In genomic region chr18:26226229-26227050, GRCh38 we compare ENCODE assay signal across 8 cellular contexts. TPM values are rescaled to one million over a fixed set of nuclear protein-coding genes. Genes with fewer than 3 reads are reported as not detected.
A peak's percentile ranks its signal among the peaks of the same experiment; 100 is the strongest.
DNase-seq lines count a peak whose midpoint lies in the region; ATAC-seq and TF ChIP-seq lines count a peak whose summit lies in the region.

A gene with protein sequence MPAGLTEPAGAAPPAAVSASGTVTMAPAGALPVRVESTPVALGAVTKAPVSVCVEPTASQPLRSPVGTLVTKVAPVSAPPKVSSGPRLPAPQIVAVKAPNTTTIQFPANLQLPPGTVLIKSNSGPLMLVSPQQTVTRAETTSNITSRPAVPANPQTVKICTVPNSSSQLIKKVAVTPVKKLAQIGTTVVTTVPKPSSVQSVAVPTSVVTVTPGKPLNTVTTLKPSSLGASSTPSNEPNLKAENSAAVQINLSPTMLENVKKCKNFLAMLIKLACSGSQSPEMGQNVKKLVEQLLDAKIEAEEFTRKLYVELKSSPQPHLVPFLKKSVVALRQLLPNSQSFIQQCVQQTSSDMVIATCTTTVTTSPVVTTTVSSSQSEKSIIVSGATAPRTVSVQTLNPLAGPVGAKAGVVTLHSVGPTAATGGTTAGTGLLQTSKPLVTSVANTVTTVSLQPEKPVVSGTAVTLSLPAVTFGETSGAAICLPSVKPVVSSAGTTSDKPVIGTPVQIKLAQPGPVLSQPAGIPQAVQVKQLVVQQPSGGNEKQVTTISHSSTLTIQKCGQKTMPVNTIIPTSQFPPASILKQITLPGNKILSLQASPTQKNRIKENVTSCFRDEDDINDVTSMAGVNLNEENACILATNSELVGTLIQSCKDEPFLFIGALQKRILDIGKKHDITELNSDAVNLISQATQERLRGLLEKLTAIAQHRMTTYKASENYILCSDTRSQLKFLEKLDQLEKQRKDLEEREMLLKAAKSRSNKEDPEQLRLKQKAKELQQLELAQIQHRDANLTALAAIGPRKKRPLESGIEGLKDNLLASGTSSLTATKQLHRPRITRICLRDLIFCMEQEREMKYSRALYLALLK (plus strand): TSS chr18:26226445. CDS start chr18:26226934, 489 bp downstream.

- in situ Hi-C loops in GM13976 (cut with MboI; ENCODE audit: low sequenced_read_pairs, unreplicated experiment): no loop called here

- ATAC-seq in HG02798 (IDR thresholded peaks at IDR 0.05; ENCODE audit: poor library complexity, unreplicated experiment) (peak; percentile 91), left cardiac atrium (peak; percentile 99), upper lobe of left lung (ENCODE audit: low FRiP score in 2 of 2) (peak; percentile 96 to 99)

- H3K4me3 ChIP-seq in upper lobe of left lung: peak within 1 kb of the TSS; percentile 84 to 90 (median 86)

- no peaks in the 10 kb centered on the region for H3K36me3 ChIP-seq in upper lobe of left lung

- H3K9me3 ChIP-seq in upper lobe of left lung: no peaks in the 10 kb centered on the region

- DNase-seq in GM13976 (ENCODE audit: low spot score) (peak; percentile 92), NCI-H1417 treated with DMSO at 0.1 percent for 48 hours (lab: John Stamatoyannopoulos, UW) (peak; percentile 80), T-helper 1 cell (peak; percentile 80 to 90 (median 88)), amniotic epithelial cell (ENCODE audit: low read depth) (peak; percentile 82), left cardiac atrium (peak; percentile 96), posterior vena cava (ENCODE audit: low spot score) (peak; percentile 98), upper lobe of left lung (peak; percentile 91 to 99)

- H3K4me1 ChIP-seq in upper lobe of left lung: peaks cover 9 to 25% (median 18%) of the 10 kb centered on the region in 4 donors

- peak in 3 of 4 donors; percentile 51 to 76 (median 58) for TF ChIP-seq POLR2A in upper lobe of left lung (IDR thresholded peaks at IDR 0.05)

- TF ChIP-seq EP300 in upper lobe of left lung (IDR thresholded peaks at IDR 0.05): no peak

- H3K27ac ChIP-seq in upper lobe of left lung: peak within 1 kb of the TSS; percentile 27 to 72 (median 70)

- TF ChIP-seq CTCF in GM13976 (IDR thresholded peaks at IDR 0.05; ENCODE audit: borderline replicate concordance, control extremely low read depth, extremely low read depth, insufficient read depth, missing control alignments) (no peak), upper lobe of left lung (IDR thresholded peaks at IDR 0.05) (peak in 2 of 6 experiments; percentile 8 to 14)

- H3K27me3 ChIP-seq in upper lobe of left lung: no peaks in the 10 kb centered on the region

- 1 to 2% methylated on average over 19 to 30 of the region's 101 CpGs for WGBS in upper lobe of left lung, 2 donors

- intact Hi-C loops in left cardiac atrium (cut with DNase I): loop anchor here in 1 of 2 donors (2.0 kb wide), 1 partner anchor 136 kb away; the partner anchor contains the start of gene SS18
- intact Hi-C loops in posterior vena cava (cut with DNase I): no loop called here

RNA-seq across cellular contexts. Expression of the gene that starts here (rescaled TPM):
- 1 to 10 TPM; 1.5 to 2.2 TPM for total RNA-seq in left cardiac atrium
- 1 to 10 TPM; 2.4 to 3.0 TPM for total RNA-seq in posterior vena cava
- 1 to 10 TPM; 2.9 to 9.7 (median 6.4) TPM for total RNA-seq in upper lobe of left lung

Comparison
In these comparisons a context has a peak if more than half of its experiments do, and no peak if none do; other contexts are left out.
1. Peak in every context shown above with its lines: DNase-seq, ATAC-seq, H3K4me3 ChIP-seq and H3K27ac ChIP-seq.